In the genomic region with DNA sequence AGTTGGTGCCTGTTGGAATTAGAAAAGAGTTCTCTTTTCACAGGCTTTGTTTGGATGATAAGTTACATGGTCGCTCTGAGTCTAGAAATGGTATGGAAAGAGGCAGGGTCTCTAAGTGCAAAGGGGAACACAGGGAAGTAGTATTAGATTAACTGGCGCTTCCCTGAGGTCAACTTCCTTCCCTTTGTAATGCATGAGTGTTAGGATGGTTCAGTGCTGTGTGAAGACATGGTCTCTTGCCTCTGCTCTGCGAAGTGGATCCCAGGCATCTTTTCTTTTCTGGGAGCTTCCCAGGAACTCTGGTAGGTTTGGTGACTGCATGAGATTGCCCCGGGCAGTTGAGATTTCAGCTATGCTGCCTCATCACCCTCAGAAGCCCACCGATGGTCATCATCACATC, we compare ENCODE assay signal across 29 cellular contexts.
"Had no signal": no experiment of that assay in that cellular context is flagged by ENCODE, and none has a peak within 500 bp of the region (broad histone marks: within the 10 kb centered on the region; RNA-seq: fewer than 3 reads in every experiment).

No MANE protein-coding gene starts in this region.

- H3K27ac ChIP-seq: hepatocyte, left lung, lower lobe of right lung, pancreas, prostate gland, skin epidermis, stomach, testis, thyroid gland, transverse colon, upper lobe of right lung had no signal

- H3K27me3 ChIP-seq: hepatocyte, left lung, pancreas, stomach, testis, thyroid gland, transverse colon, upper lobe of right lung had no signal

- H3K4me1 ChIP-seq: left lung, lower lobe of right lung, pancreas, prostate gland, testis, thyroid gland, upper lobe of right lung had no signal

- H3K36me3 ChIP-seq: left lung, lower lobe of right lung, pancreas, prostate gland, stomach, thyroid gland, transverse colon, upper lobe of right lung had no signal

- FAIRE-seq: islet of Langerhans, kidney, pancreas, urothelium cell line had no signal

- H3K4me3 ChIP-seq: hepatocyte, left lung, lower lobe of right lung, pancreas, prostate gland, skin epidermis, stomach, testis, thyroid gland, transverse colon, upper lobe of right lung had no signal

- H2AFZ ChIP-seq: hepatocyte had no signal

- H3K9me3 ChIP-seq: left lung, lower lobe of right lung, pancreas, prostate gland, stomach, testis, thyroid gland, transverse colon, upper lobe of right lung had no signal

- DNase-seq: immature natural killer cell; kidney; left colon; left lung; lower lobe of right lung; mammary epithelial cell; mesenchymal stem cell; naive thymus-derived CD8-positive, alpha-beta T cell; nucleus accumbens; pancreas; posterior cingulate gyrus; retina; right cardiac atrium; stimulated activated CD4-positive, alpha-beta T cell treated with anti-CD3 and anti-CD28 coated beads, Interleukin-12 subunit alpha, Interleukin-12 subunit beta, amount 100 ng/mL, for 4 hours; stimulated activated CD4-positive, alpha-beta T cell treated with anti-CD3 and anti-CD28 coated beads, Interleukin-15, amount 100 ng/mL, for 24 hours; stimulated activated CD4-positive, alpha-beta T cell treated with anti-CD3 and anti-CD28 coated beads, Interleukin-2, amount 100 ng/mL, for 24 hours; stimulated activated CD4-positive, alpha-beta T cell treated with anti-CD3 and anti-CD28 coated beads, Interleukin-4, amount 100 ng/mL, for 1 hour; stimulated activated naive B cell treated with anti-CD40 and anti-IgM and Interleukin-4, amounts not matched to agents 10 μg/mL and 1 μg/mL and 100 μg/mL, for 72 hours; stimulated activated naive CD8-positive, alpha-beta T cell treated with anti-CD3 and anti-CD28 coated beads, Interleukin-15, Interleukin-2, amounts not matched to agents 100 U/mL and 50 U/mL, for 24 hours; stomach; testis; thyroid gland; transverse colon; upper lobe of right lung had no signal

- H3K4me2 ChIP-seq: hepatocyte had no signal
